ENCODE assay signal across 8 cellular contexts in genomic region chr9:83956288-83957028, GRCh38. TPM values are rescaled to one million over a fixed set of nuclear protein-coding genes. Genes with fewer than 3 reads are reported as not detected.
DNase-seq lines count a peak whose midpoint lies in the region; ATAC-seq and TF ChIP-seq lines count a peak whose summit lies in the region.

No MANE protein-coding gene starts in this region.

- ATAC-seq in GM21390 (IDR thresholded peaks at IDR 0.05; ENCODE audit: unreplicated experiment) (peak; percentile 81), gastrocnemius medialis (peak; percentile 86 to 89)

- H3K36me3 ChIP-seq in ascending aorta (peaks cover 0 to 14% of the 10 kb centered on the region in 2 donors), gastrocnemius medialis (peaks cover 0 to 31% of the 10 kb centered on the region in 2 donors)

- peak in 1 of 2 donors; percentile 12 for TF ChIP-seq POLR2A in gastrocnemius medialis (IDR thresholded peaks at IDR 0.05)

- peak overlapping the region; percentile 78 to 90 for H3K27ac ChIP-seq in ascending aorta
- peak overlapping the region; percentile 78 to 92 (median 88) for H3K27ac ChIP-seq in gastrocnemius medialis

- no peak for TF ChIP-seq CTCF in ascending aorta (IDR thresholded peaks at IDR 0.05)
- no peak for TF ChIP-seq CTCF in gastrocnemius medialis (IDR thresholded peaks at IDR 0.05 in 4 of 5, conservative IDR thresholded peaks at IDR 0.05 in 1 of 5)

- H3K4me3 ChIP-seq in ascending aorta (peak overlapping the region; percentile 72 to 75), iPS-11a (ENCODE audit: low read depth, low read length) (peak overlapping the region; percentile 70), gastrocnemius medialis (peak overlapping the region; percentile 78 to 96 (median 84))

- H3K4me1 ChIP-seq in ascending aorta: peaks cover 0 to 4% of the 10 kb centered on the region in 2 donors
- peaks cover 11 to 17% of the 10 kb centered on the region in 2 donors for H3K4me1 ChIP-seq in gastrocnemius medialis

- H3K9me3 ChIP-seq in ascending aorta (no peaks in the 10 kb centered on the region), gastrocnemius medialis (no peaks in the 10 kb centered on the region)

- no peaks in the 10 kb centered on the region for H3K27me3 ChIP-seq in ascending aorta
- H3K27me3 ChIP-seq in gastrocnemius medialis: no peaks in the 10 kb centered on the region

- DNase-seq in DMS79 (lab: John Stamatoyannopoulos, UW) (peak; percentile 35), HuH-7.5 (ENCODE audit: low spot score) (peak; percentile 79), T follicular helper cell (ENCODE audit: low read depth) (peak; percentile 45), ascending aorta (ENCODE audit: low spot score in 2 of 2) (peak in 1 of 2 donors; percentile 86), gastrocnemius medialis (peak; percentile 64 to 69), NCI-H187 (lab: John Stamatoyannopoulos, UW) (no peak)

- intact Hi-C loops in ascending aorta (cut with DNase I): loop anchor here (1.0 to 2.0 kb wide), 2 partner anchors 23 to 36 kb away; partner anchors contain the start of gene KIF27
- intact Hi-C loops in gastrocnemius medialis (cut with DNase I; ENCODE audit: low total_unique reads): loop anchor here (1.0 kb wide), 1 partner anchor 23 kb away; no protein-coding TSS in a partner anchor

- in situ Hi-C loops in gastrocnemius medialis (cut with MboI; ENCODE audit: low sequenced_read_pairs in 4 of 4): no loop called here

RNA-seq across cellular contexts. Expression of gene HNRNPK, which starts 23.6 kb away (rescaled TPM):
- total RNA-seq in ascending aorta (272 TPM), gastrocnemius medialis (100 to 1,000 TPM; 313 to 390 (median 349) TPM)

RNA-seq across cellular contexts. Expression of gene RMI1, which starts 24.1 kb away (rescaled TPM):
- 0.21 TPM for total RNA-seq in ascending aorta
- 1 to 10 TPM; 2.8 to 3.9 (median 3.6) TPM for total RNA-seq in gastrocnemius medialis

RNA-seq across cellular contexts. Expression of gene KIF27, which starts 35.2 kb away (rescaled TPM):
- 1.9 TPM for total RNA-seq in ascending aorta
- 1 to 10 TPM; 1.7 to 4.1 (median 2.2) TPM for total RNA-seq in gastrocnemius medialis

Comparison
In these comparisons a context has a peak if more than half of its experiments do, and no peak if none do; other contexts are left out.
1. DNase-seq: peak in DMS79 (single experiment), HuH-7.5 (single experiment), T follicular helper cell (single experiment) and gastrocnemius medialis (2 of 2); none in NCI-H187 (0 of 2).
2. Peak in every context shown above with its lines, with median percentiles within 50 percentile points of each other: H3K4me3 ChIP-seq.